ENCODE assay signal across 4 cellular contexts in genomic region chr16:20705972-20706371, GRCh38. TPM values are rescaled to one million over a fixed set of nuclear protein-coding genes. Genes with fewer than 3 reads are reported as not detected.
"Had no signal": no experiment of that assay in that cellular context is flagged by ENCODE, and none has a peak within 500 bp of the region (broad histone marks: within the 10 kb centered on the region; RNA-seq: fewer than 3 reads in every experiment).

No MANE protein-coding gene starts in this region.

RNA-seq across cellular contexts. Expression of gene ACSM1, which starts 8.5 kb away (rescaled TPM):
- total RNA-seq: neural crest cell, osteocyte, sciatic nerve, temporal lobe had no signal
